In the genomic region with DNA sequence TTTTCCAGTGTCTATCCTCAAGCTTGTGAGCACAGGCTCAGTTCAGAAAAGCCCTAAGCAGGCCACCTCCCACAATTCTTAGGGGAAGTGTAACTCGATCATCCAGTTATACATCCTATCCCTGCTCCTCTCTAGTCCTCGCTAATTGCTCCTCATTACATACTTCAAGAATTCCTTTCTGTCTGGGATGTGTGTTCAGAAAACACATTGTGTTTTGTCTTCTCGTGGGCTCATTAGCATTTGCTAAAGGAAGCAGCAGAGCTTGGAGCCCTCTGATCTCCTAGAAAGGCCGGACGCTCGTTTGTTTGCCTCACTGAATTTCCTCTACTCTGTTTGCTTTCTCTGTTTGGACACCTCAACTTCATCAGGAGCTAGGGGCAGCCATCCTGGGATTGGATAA, we compare ENCODE assay signal across 11 cellular contexts.
DNase-seq lines count a peak whose midpoint lies in the region; ATAC-seq and TF ChIP-seq lines count a peak whose summit lies in the region.
"Had no signal": no experiment of that assay in that cellular context is flagged by ENCODE, and none has a peak within 500 bp of the region (broad histone marks: within the 10 kb centered on the region; RNA-seq: fewer than 3 reads in every experiment).

No MANE protein-coding gene starts in this region.

- TF ChIP-seq CTCF in foreskin fibroblast (IDR thresholded peaks at IDR 0.05; ENCODE audit: low read depth, low read length) (no peak), suprapubic skin (IDR thresholded peaks at IDR 0.05) (no peak)

- no peak for TF ChIP-seq POLR2A in suprapubic skin (IDR thresholded peaks at IDR 0.05)

- H3K4me3 ChIP-seq in foreskin fibroblast (ENCODE audit: low read depth in 1 of 2, low read length in 2 of 2): no peak overlapping the region
- no peak overlapping the region for H3K4me3 ChIP-seq in suprapubic skin
- H3K4me3 ChIP-seq: K562, mucosa of descending colon had no signal

- H3K9me3 ChIP-seq in suprapubic skin: no peaks in the 10 kb centered on the region
- H3K9me3 ChIP-seq: mucosa of descending colon had no signal

- TF ChIP-seq EP300 in Ishikawa (IDR thresholded peaks at IDR 0.05; ENCODE audit: borderline replicate concordance): 0 out of 2 replicates have a peak, but pooled peaks have one; percentile 20
- no peak for TF ChIP-seq EP300 in suprapubic skin (IDR thresholded peaks at IDR 0.05)

- peak; percentile 57 for DNase-seq in RPMI7951 (ENCODE audit: low read depth)
- DNase-seq in foreskin fibroblast: peak; percentile 23 to 43
- no peak for DNase-seq in suprapubic skin (ENCODE audit: low spot score in 2 of 2)
- DNase-seq in cortex of kidney (lab: John Stamatoyannopoulos, UW): no peak
- DNase-seq: effector memory CD8-positive, alpha-beta T cell; mucosa of descending colon had no signal

- no peaks in the 10 kb centered on the region for H3K27me3 ChIP-seq in suprapubic skin

- WGBS in suprapubic skin: 38% methylated on average over 6 of the region's 6 CpGs

- no peaks in the 10 kb centered on the region for H3K36me3 ChIP-seq in suprapubic skin

- peak overlapping the region; percentile 12 for H3K27ac ChIP-seq in suprapubic skin

- H3K4me1 ChIP-seq in suprapubic skin: peaks cover 5% of the 10 kb centered on the region

- no peak; the same call in 1 of the 2 replicates for TF ChIP-seq RAD21 in Ishikawa (IDR thresholded peaks at IDR 0.05; ENCODE audit: low read depth)

- ATAC-seq in HG03571 (IDR thresholded peaks at IDR 0.05; ENCODE audit: unreplicated experiment) (no peak), GM19328 (IDR thresholded peaks at IDR 0.05; ENCODE audit: unreplicated experiment) (no peak), GM19023 (IDR thresholded peaks at IDR 0.05; ENCODE audit: unreplicated experiment) (no peak)
- ATAC-seq: effector memory CD8-positive, alpha-beta T cell; K562; mucosa of descending colon had no signal

TF ChIP-seq in Ishikawa, 13 proteins besides CTCF, POLR2A, EP300 and RAD21:
- TF ChIP-seq FOXM1 (IDR thresholded peaks at IDR 0.05; ENCODE audit: borderline replicate concordance, low read depth) (no peak), YY1 (IDR thresholded peaks at IDR 0.05; ENCODE audit: low read depth) (no peak), NFIC (IDR thresholded peaks at IDR 0.05) (no peak; the same call in 1 of the 2 replicates), TCF12 (IDR thresholded peaks at IDR 0.05; ENCODE audit: low read depth) (peak; percentile 50; the same call in 1 of the 2 replicates), CEBPB (IDR thresholded peaks at IDR 0.05) (no peak), ZBTB7A (IDR thresholded peaks at IDR 0.05; ENCODE audit: low read depth) (no peak), EGR1 (IDR thresholded peaks at IDR 0.05) (no peak), TEAD4 (IDR thresholded peaks at IDR 0.05) (peak; percentile 73), CREB1 (IDR thresholded peaks at IDR 0.05; ENCODE audit: low read depth) (no peak), TAF1 (IDR thresholded peaks at IDR 0.05; ENCODE audit: low read depth) (no peak)
- TF ChIP-seq, protein P1, sequence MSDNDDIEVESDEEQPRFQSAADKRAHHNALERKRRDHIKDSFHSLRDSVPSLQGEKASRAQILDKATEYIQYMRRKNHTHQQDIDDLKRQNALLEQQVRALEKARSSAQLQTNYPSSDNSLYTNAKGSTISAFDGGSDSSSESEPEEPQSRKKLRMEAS (IDR thresholded peaks at IDR 0.05): peak; percentile 53; the same call in 1 of the 2 replicates
- TF ChIP-seq, protein P2, sequence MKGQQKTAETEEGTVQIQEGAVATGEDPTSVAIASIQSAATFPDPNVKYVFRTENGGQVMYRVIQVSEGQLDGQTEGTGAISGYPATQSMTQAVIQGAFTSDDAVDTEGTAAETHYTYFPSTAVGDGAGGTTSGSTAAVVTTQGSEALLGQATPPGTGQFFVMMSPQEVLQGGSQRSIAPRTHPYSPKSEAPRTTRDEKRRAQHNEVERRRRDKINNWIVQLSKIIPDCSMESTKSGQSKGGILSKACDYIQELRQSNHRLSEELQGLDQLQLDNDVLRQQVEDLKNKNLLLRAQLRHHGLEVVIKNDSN (IDR thresholded peaks at IDR 0.05): no peak
- TF ChIP-seq, protein P3, sequence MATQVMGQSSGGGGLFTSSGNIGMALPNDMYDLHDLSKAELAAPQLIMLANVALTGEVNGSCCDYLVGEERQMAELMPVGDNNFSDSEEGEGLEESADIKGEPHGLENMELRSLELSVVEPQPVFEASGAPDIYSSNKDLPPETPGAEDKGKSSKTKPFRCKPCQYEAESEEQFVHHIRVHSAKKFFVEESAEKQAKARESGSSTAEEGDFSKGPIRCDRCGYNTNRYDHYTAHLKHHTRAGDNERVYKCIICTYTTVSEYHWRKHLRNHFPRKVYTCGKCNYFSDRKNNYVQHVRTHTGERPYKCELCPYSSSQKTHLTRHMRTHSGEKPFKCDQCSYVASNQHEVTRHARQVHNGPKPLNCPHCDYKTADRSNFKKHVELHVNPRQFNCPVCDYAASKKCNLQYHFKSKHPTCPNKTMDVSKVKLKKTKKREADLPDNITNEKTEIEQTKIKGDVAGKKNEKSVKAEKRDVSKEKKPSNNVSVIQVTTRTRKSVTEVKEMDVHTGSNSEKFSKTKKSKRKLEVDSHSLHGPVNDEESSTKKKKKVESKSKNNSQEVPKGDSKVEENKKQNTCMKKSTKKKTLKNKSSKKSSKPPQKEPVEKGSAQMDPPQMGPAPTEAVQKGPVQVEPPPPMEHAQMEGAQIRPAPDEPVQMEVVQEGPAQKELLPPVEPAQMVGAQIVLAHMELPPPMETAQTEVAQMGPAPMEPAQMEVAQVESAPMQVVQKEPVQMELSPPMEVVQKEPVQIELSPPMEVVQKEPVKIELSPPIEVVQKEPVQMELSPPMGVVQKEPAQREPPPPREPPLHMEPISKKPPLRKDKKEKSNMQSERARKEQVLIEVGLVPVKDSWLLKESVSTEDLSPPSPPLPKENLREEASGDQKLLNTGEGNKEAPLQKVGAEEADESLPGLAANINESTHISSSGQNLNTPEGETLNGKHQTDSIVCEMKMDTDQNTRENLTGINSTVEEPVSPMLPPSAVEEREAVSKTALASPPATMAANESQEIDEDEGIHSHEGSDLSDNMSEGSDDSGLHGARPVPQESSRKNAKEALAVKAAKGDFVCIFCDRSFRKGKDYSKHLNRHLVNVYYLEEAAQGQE (IDR thresholded peaks at IDR 0.05; ENCODE audit: low read depth): no peak
TF ChIP-seq in Ishikawa: peak in this region for 3.

Comparison
In these comparisons a context has a peak if more than half of its experiments do, and no peak if none do; other contexts are left out.
1. DNase-seq: peak in RPMI7951 (single experiment) and foreskin fibroblast (2 of 2); none in suprapubic skin (0 of 2) and cortex of kidney (single experiment).